In genomic region chr6:127463056-127463455, GRCh38 we compare ENCODE assay signal across 1 cellular context.
TF ChIP-seq lines count a peak whose summit lies in the region.

No MANE protein-coding gene starts in this region.

TF ChIP-seq in IMR-90, 13 proteins besides CTCF, POLR2A, EP300 and RAD21 (continued from another document):
- TF ChIP-seq SMC3 (IDR thresholded peaks at IDR 0.05; ENCODE audit: low read depth, low read length) (no peak), RCOR1 (IDR thresholded peaks at IDR 0.05; ENCODE audit: insufficient replicate concordance, low read length) (no peak), MXI1 (IDR thresholded peaks at IDR 0.05; ENCODE audit: borderline replicate concordance, low read depth, low read length) (no peak)
